ENCODE assay signal across 8 cellular contexts in the genomic region with DNA sequence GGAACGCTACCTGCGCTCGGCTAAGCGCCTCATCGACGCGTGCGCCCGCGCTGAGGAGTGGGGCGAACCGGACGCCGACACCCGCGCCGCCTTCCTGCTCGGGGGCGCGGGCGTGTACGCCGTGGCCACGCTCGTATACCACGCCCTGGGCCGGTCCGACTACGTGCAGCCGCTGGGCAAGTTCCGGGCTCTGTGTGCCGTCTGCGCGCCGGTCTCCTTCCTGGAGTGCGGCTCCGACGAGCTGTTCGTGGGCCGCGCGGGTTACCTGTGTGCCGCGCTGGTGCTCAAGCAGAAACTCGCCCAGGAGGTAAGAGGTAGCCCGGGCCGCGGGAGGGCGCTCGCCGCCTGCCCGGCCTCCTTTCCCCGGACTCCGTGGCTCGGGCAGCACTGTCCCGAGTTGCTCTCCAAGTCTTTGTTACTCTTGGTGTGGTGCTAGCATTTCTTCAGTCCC. TPM values are rescaled to one million over a fixed set of nuclear protein-coding genes. Genes with fewer than 3 reads are reported as not detected.
A peak's percentile ranks its signal among the peaks of the same experiment; 100 is the strongest.
DNase-seq lines count a peak whose midpoint lies in the region; ATAC-seq and TF ChIP-seq lines count a peak whose summit lies in the region.
"Not testable (repeated sequence)": the region's sequence is repeated elsewhere in the genome, so short reads cannot be mapped to it uniquely, and the experiment has no call there.

No MANE protein-coding gene starts in this region.

- not testable (repeated sequence) for H3K36me3 Mint-ChIP-seq in T-helper 17 cell (ENCODE audit: low read depth)

- peak overlapping the region; percentile 91 for H3K4me3 Mint-ChIP-seq in T-helper 17 cell

- CTCF ChIA-PET in HEK293T (lab: Yijun Ruan, JAX): interaction anchor here (0.7 kb wide), 1 partner anchor 282 kb away, joined by 5 read pairs; no protein-coding TSS in a partner anchor

- POLR2A ChIA-PET in HEK293T (lab: Yijun Ruan, JAX): not testable (repeated sequence)

- DNase-seq in CMK (ENCODE audit: low read depth): peak; percentile 39
- DNase-seq in HEK293T (ENCODE audit: extremely low spot score): peak; percentile 38
- peak; percentile 14 for DNase-seq in NCI-H2029 (lab: John Stamatoyannopoulos, UW)
- DNase-seq in T-helper 17 cell: not testable (repeated sequence)
- peak in 3 of 7 donors; percentile 2 to 26 (median 22) for DNase-seq in adrenal gland
- peak; percentile 21 for DNase-seq in glomerular visceral epithelial cell (ENCODE audit: extremely low spot score)
- DNase-seq in mucosa of descending colon: peak; percentile 69 to 82 (median 73)
- DNase-seq in stimulated activated CD4-positive, alpha-beta T cell treated with anti-CD3 and anti-CD28 coated beads, Interleukin-4, amount 100 ng/mL, for 1 hour: peak; percentile 1

- H3K9me3 ChIP-seq in T-helper 17 cell (ENCODE audit: control insufficient read depth, low read length, poor library complexity, severe bottlenecking); adrenal gland (replicated peaks in 1 of 3); mucosa of descending colon: not testable (repeated sequence)

- peaks cover 19% of the 10 kb centered on the region for H3K27me3 ChIP-seq in adrenal gland

- not testable (repeated sequence) for H3K27ac ChIP-seq in adrenal gland

- not testable (repeated sequence) for H3K36me3 ChIP-seq in adrenal gland (replicated peaks in 1 of 2); mucosa of descending colon (ENCODE audit: low read depth)

- not testable (repeated sequence) for TF ChIP-seq POLR2A in adrenal gland (IDR thresholded peaks at IDR 0.05)

- peaks cover 12% of the 10 kb centered on the region for H3K27me3 Mint-ChIP-seq in T-helper 17 cell

- peak overlapping the region in 1 of 4 donors; percentile 33 for H3K4me3 ChIP-seq in adrenal gland
- H3K4me3 ChIP-seq in mucosa of descending colon: not testable (repeated sequence)

- H3K27ac Mint-ChIP-seq in T-helper 17 cell: not testable (repeated sequence)

- H3K4me1 ChIP-seq in adrenal gland (replicated peaks in 1 of 2); mucosa of descending colon (ENCODE audit: low read depth): not testable (repeated sequence)

- intact Hi-C loops in adrenal gland (cut with DNase I); mucosa of descending colon (cut with DNase I, micrococcal nuclease): not testable (repeated sequence)

- ATAC-seq in T-helper 17 cell: peak; percentile 76
- ATAC-seq in mucosa of descending colon: peak; percentile 90

- TF ChIP-seq CTCF in adrenal gland (IDR thresholded peaks at IDR 0.05) (peak in 4 of 6 experiments; percentile 12 to 19 (median 16)), mucosa of descending colon (IDR thresholded peaks at IDR 0.05) (peak; percentile 17)

- H3K4me1 Mint-ChIP-seq in T-helper 17 cell: not testable (repeated sequence)

- 0 to 52% (median 18%) methylated on average over 3 to 35 of the region's 56 CpGs for WGBS in adrenal gland, 4 donors

RNA-seq across cellular contexts. Expression of gene LANCL3, which starts 0.7 kb away (rescaled TPM):
- total RNA-seq in T-helper 17 cell (1 to 10 TPM in 1 of 2 donors, under 1 TPM in 1; 0.45 to 3.9 TPM), adrenal gland (under 1 TPM; 0.04 to 0.69 (median 0.14) TPM), mucosa of descending colon (1 to 10 TPM; 4.3 to 6.9 (median 6.5) TPM)
- polyA plus RNA-seq in adrenal gland: under 1 TPM; 0.07 to 0.20 (median 0.08) TPM
